9 cellular contexts compared by ENCODE assay signal in the genomic region with DNA sequence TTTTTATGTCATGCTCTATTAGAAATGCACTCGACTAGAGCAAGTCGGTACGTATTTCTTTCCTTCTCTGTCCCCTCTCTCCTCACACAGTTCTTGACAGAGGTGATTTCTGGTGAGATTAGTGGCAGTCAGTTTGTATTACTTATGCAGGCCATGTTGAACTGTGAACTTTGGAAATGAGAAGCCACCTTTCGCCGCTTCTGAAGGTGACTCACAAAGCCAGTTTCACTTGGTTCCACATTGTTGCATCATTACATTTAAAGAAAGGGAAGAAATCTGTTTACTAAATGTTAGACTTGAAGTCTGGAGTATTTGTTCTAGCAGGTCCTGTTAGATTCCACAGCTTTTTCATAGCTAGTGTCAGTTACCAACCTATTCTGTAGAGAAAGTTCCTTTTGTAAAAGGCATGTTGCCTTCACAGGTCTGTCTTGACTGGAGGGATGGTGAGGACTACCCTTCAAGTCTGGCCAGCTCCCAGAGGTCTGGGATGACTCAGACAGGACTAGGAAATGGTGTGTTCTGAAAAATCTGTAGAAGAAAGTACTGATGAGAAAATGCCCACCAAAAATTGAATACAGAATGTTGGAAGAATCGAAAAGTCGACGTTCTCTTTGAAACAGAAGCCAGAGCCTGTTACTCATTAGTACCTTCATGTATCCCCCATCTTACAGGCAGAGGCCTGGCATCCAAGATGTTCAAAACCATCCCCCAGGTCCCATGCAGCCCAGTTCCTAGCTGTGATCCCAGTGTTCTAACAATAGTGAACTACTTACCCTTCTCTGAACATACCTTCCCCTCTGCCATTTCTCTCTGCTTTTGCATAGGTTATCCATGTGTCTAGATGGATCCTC.
DNase-seq lines count a peak whose midpoint lies in the region; ATAC-seq, FAIRE-seq and TF ChIP-seq lines count a peak whose summit lies in the region.
"Had no signal": no experiment of that assay in that cellular context is flagged by ENCODE, and none has a peak within 500 bp of the region (broad histone marks: within the 10 kb centered on the region; RNA-seq: fewer than 3 reads in every experiment).

No MANE protein-coding gene starts in this region.

- TF ChIP-seq CTCF in GM23338 (conservative IDR thresholded peaks at IDR 0.05; ENCODE audit: low read depth in 2 of 2) (no peak), NB4 (IDR thresholded peaks at IDR 0.05; ENCODE audit: low read depth, low read length) (no peak)

- DNase-seq in GM23338 (ENCODE audit: low spot score) = no peak
- peak; percentile 7 for DNase-seq in NB4 (ENCODE audit: low read depth)
- DNase-seq in fibroblast of the conjunctiva (ENCODE audit: low read depth) = peak; percentile 90
- DNase-seq in urothelium cell line (ENCODE audit: low spot score) = peak; percentile 49
- DNase-seq in frontal cortex (ENCODE audit: low spot score in 2 of 2) = no peak
- no peak for DNase-seq in sciatic nerve (ENCODE audit: low spot score)
- DNase-seq in NCI-H510A (lab: John Stamatoyannopoulos, UW) = no peak

- peak overlapping the region; percentile 41; the same call in 1 of the 2 replicates for H3K27ac Mint-ChIP-seq in GM23338

- H3K27ac ChIP-seq in GM23338 (ENCODE audit: low read depth) = no peak overlapping the region
- H3K27ac ChIP-seq: parathyroid adenoma had no signal

- H2AFZ ChIP-seq in GM23338 = no peak overlapping the region
- H2AFZ ChIP-seq: parathyroid adenoma had no signal

- no peak overlapping the region for H3K4me2 ChIP-seq in GM23338

- ATAC-seq in GM18508 (IDR thresholded peaks at IDR 0.05; ENCODE audit: insufficient read depth, unreplicated experiment) (peak; percentile 65), GM23338 (no peak), sciatic nerve (no peak)

- H3K4me1 ChIP-seq in GM23338 (ENCODE audit: insufficient read depth) = peaks cover 4% of the 10 kb centered on the region
- H3K4me1 ChIP-seq: parathyroid adenoma had no signal

- H3K79me2 ChIP-seq in GM23338 (replicated peaks; ENCODE audit: insufficient read depth) = no peaks in the 10 kb centered on the region; the same call in 1 of the 2 replicates
- H3K79me2 ChIP-seq: parathyroid adenoma had no signal

- FAIRE-seq in urothelium cell line (lab: Jason Lieb, UNC) (no peak), frontal cortex (lab: Jason Lieb, UNC) (no peak)

- H3K4me3 ChIP-seq in GM23338 (no peak overlapping the region), NB4 (ENCODE audit: low read depth, low read length) (no peak overlapping the region)

- no peaks in the 10 kb centered on the region for H3K9me3 Mint-ChIP-seq in GM23338

- H3K4me3 Mint-ChIP-seq in GM23338 = no peak overlapping the region

- peaks cover 26% of the 10 kb centered on the region for H3K4me1 Mint-ChIP-seq in GM23338

- no peaks in the 10 kb centered on the region for H3K27me3 ChIP-seq in GM23338 (ENCODE audit: insufficient read depth)

- intact Hi-C loops in sciatic nerve (cut with DNase I) = no loop called here

- 0 out of 3 replicates have a peak, but pooled peaks cover 3% of the 10 kb centered on the region for H3K36me3 Mint-ChIP-seq in GM23338 (ENCODE audit: low read depth)

- H3K36me3 ChIP-seq in GM23338 (ENCODE audit: insufficient read depth) = no peaks in the 10 kb centered on the region; the same call in 1 of the 2 replicates

- H3F3A ChIP-seq in GM23338 (replicated peaks; ENCODE audit: low read depth) = no peaks in the 10 kb centered on the region

- peaks cover 7% of the 10 kb centered on the region for H4K20me1 ChIP-seq in GM23338 (replicated peaks; ENCODE audit: insufficient read depth)

- H3K9me2 ChIP-seq in GM23338 (ENCODE audit: insufficient read depth) = no peaks in the 10 kb centered on the region

- TF ChIP-seq POLR2A in NB4 (IDR thresholded peaks at IDR 0.05; ENCODE audit: extremely low read depth, insufficient read length) = no peak

- H3K27me3 Mint-ChIP-seq in GM23338 (ENCODE audit: insufficient read depth, low read depth, poor library complexity) = peaks cover 4% of the 10 kb centered on the region

TF ChIP-seq in GM23338, 12 proteins besides CTCF, POLR2A, EP300 and RAD21:
- no peak for TF ChIP-seq EZH2phosphoT487 (IDR thresholded peaks at IDR 0.05; ENCODE audit: unreplicated experiment)
- no peak for TF ChIP-seq EZH2 (IDR thresholded peaks at IDR 0.05; ENCODE audit: low read depth, unreplicated experiment)
- no peak for TF ChIP-seq STAT1 (IDR thresholded peaks at IDR 0.05; ENCODE audit: unreplicated experiment)
- TF ChIP-seq JUNB (IDR thresholded peaks at IDR 0.05; ENCODE audit: unreplicated experiment) = no peak
- no peak for TF ChIP-seq CREB1 (CRISPR knock-in tag; IDR thresholded peaks at IDR 0.05; ENCODE audit: low read depth)
- no peak for TF ChIP-seq NANOG (IDR thresholded peaks at IDR 0.05; ENCODE audit: borderline replicate concordance)
- TF ChIP-seq ZNF331 (CRISPR knock-in tag; IDR thresholded peaks at IDR 0.05; ENCODE audit: low read depth) = no peak

Comparison
In these comparisons a context has a peak if more than half of its experiments do, and no peak if none do; other contexts are left out.
1. DNase-seq: peak in NB4 (single experiment), fibroblast of the conjunctiva (single experiment) and urothelium cell line (single experiment); none in GM23338 (single experiment), frontal cortex (0 of 2), sciatic nerve (single experiment) and NCI-H510A (single experiment).